11 cellular contexts compared by ENCODE assay signal in the genomic region with DNA sequence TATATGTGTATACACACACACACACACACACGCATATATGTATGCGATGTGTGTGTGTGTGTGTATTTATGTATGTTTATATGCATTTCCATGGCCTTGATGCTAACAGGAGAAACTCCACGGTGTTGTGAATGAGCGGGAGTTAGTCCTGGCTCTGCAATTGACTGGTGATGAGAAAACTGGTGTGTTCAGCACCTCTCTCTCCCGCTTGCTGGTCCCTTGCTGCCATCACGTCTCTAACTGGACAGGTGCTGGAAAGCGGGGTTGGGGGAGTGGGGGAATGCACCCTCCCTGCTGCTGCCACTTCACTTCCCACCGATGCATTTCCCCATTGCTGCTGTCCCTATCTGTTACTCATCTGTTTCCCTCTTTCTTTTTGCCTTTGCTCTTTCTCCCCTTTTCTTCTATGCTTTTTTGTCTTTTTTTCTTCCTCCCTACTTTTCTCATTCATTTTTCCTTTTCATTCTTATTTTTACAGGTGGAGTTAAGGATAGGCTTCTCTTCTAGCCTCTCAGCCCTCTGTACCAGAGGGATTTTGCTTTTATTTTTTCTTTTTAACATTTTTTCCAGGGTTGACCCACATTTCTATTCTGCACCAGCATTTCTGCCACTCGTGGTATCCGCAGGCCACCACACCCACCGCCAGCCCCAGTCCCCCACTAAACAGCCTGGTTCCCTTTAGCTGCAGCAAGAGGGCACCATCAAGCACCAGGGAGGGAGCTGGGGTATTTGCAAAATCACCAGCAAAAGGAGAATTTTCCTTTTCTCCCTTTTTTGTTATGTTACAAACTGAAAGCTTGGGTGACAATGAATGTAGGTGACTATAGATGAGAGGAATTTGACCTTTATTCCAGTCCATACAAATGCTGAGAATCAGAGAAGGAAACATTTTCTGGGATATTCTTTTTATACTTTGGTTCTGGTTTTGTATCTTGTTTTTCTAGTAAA.
A peak's percentile ranks its signal among the peaks of the same experiment; 100 is the strongest.
DNase-seq lines count a peak whose midpoint lies in the region; ATAC-seq and TF ChIP-seq lines count a peak whose summit lies in the region.
"Had no signal": no experiment of that assay in that cellular context is flagged by ENCODE, and none has a peak within 500 bp of the region (broad histone marks: within the 10 kb centered on the region; RNA-seq: fewer than 3 reads in every experiment).

No MANE protein-coding gene starts in this region.

- H3K4me1 ChIP-seq in H9 (ENCODE audit: insufficient read depth, low read length) (peaks cover 23% of the 10 kb centered on the region), adrenal gland (replicated peaks in 1 of 2) (peaks cover 46 to 71% of the 10 kb centered on the region in 2 donors), right cardiac atrium (ENCODE audit: control insufficient read depth, insufficient read depth, low read length) (peaks cover 19% of the 10 kb centered on the region), stomach (peaks cover 50 to 92% (median 70%) of the 10 kb centered on the region in 4 donors)

- no peak overlapping the region for H2BK20ac ChIP-seq in H9 (ENCODE audit: low read depth, low read length, poor library complexity, severe bottlenecking)

- peaks cover 71% of the 10 kb centered on the region in 2 experiments for H3K4me1 Mint-ChIP-seq in H9
- peaks cover 0 to 3% (median under 1%) of the 10 kb centered on the region in 4 donors for H3K4me1 Mint-ChIP-seq in naive thymus-derived CD8-positive, alpha-beta T cell
- H3K4me1 Mint-ChIP-seq: activated naive CD4-positive, alpha-beta T cell treated with anti-CD3 and anti-CD28 coated beads, Interleukin-2, amount 50 U/mL, for 24 hours had no signal

- H3K4me3 Mint-ChIP-seq in H9, result peak overlapping the region in 1 of 2 experiments; percentile 10; a peak in 3 of 5 replicates
- no peak overlapping the region for H3K4me3 Mint-ChIP-seq in naive thymus-derived CD8-positive, alpha-beta T cell
- H3K4me3 Mint-ChIP-seq: activated naive CD4-positive, alpha-beta T cell treated with anti-CD3 and anti-CD28 coated beads, Interleukin-2, amount 50 U/mL, for 24 hours had no signal

- no peaks in the 10 kb centered on the region for H3K79me2 ChIP-seq in H9 (ENCODE audit: insufficient read depth, low read length)

- no peaks in the 10 kb centered on the region for H3K79me1 ChIP-seq in H9 (ENCODE audit: insufficient read depth, low read depth, low read length, poor library complexity, severe bottlenecking)

- H3K36me3 ChIP-seq in adrenal gland (replicated peaks in 1 of 2) (peaks cover 0 to 4% of the 10 kb centered on the region in 2 donors), stomach (peaks cover 0 to 3% (median 0%) of the 10 kb centered on the region in 4 donors)

- no peaks in the 10 kb centered on the region for H3K9me3 ChIP-seq in H9 (ENCODE audit: control insufficient read depth, low read depth, low read length)
- no peaks in the 10 kb centered on the region for H3K9me3 ChIP-seq in adrenal gland (replicated peaks in 1 of 3)
- H3K9me3 ChIP-seq in right cardiac atrium (ENCODE audit: control insufficient read depth, low read length), result no peaks in the 10 kb centered on the region
- H3K9me3 ChIP-seq in stomach, result no peaks in the 10 kb centered on the region

- H3K36me3 Mint-ChIP-seq in H9 (ENCODE audit: insufficient read depth in 1 of 3, low read depth in 3 of 3), result peaks cover 0 to 4% (median under 1%) of the 10 kb centered on the region in 3 experiments; a peak in 4 of 7 replicates
- H3K36me3 Mint-ChIP-seq in naive thymus-derived CD8-positive, alpha-beta T cell, result peaks cover 0 to 19% (median 12%) of the 10 kb centered on the region in 3 donors

- H4K5ac ChIP-seq in H9 (ENCODE audit: insufficient read length, low read depth, low read length), result no peak overlapping the region

- H4K91ac ChIP-seq in H9 (ENCODE audit: insufficient read length, low read depth, low read length), result no peak overlapping the region

- H2BK15ac ChIP-seq in H9 (ENCODE audit: low read depth, low read length), result no peak overlapping the region

- H2BK12ac ChIP-seq in H9 (ENCODE audit: insufficient read length, low read depth, low read length), result no peak overlapping the region

- no peaks in the 10 kb centered on the region for H3K23me2 ChIP-seq in H9 (ENCODE audit: insufficient read length, low read depth, low read length, poor library complexity, severe bottlenecking)

- H3K27me3 Mint-ChIP-seq in H9 (ENCODE audit: low read depth), result no peaks in the 10 kb centered on the region
- no peaks in the 10 kb centered on the region for H3K27me3 Mint-ChIP-seq in naive thymus-derived CD8-positive, alpha-beta T cell
- H3K27me3 Mint-ChIP-seq: activated naive CD4-positive, alpha-beta T cell treated with anti-CD3 and anti-CD28 coated beads, Interleukin-2, amount 50 U/mL, for 24 hours had no signal

- no peaks in the 10 kb centered on the region for H3K27me3 ChIP-seq in H9 (ENCODE audit: insufficient read depth, low read length)
- H3K27me3 ChIP-seq in adrenal gland, result no peaks in the 10 kb centered on the region
- no peaks in the 10 kb centered on the region for H3K27me3 ChIP-seq in right cardiac atrium (ENCODE audit: control insufficient read depth, insufficient read depth)
- H3K27me3 ChIP-seq in stomach, result no peaks in the 10 kb centered on the region

- no CpG with 5 or more reads among the region's 11 CpGs for WGBS in H9 (ENCODE audit: extremely low coverage, insufficient read length, low lambda C conversion rate)
- 68 to 74% (median 71%) methylated on average over 11 of the region's 11 CpGs for WGBS in adrenal gland, 4 donors
- 57% methylated on average over 11 of the region's 11 CpGs for WGBS in right cardiac atrium
- 63 to 74% (median 69%) methylated on average over 11 of the region's 11 CpGs for WGBS in stomach, 5 donors

- TF ChIP-seq CTCF in H9 (conservative IDR thresholded peaks at IDR 0.05) (peak; percentile 56), adrenal gland (IDR thresholded peaks at IDR 0.05) (peak in 3 of 6 experiments; percentile 11 to 33 (median 14)), stomach (IDR thresholded peaks at IDR 0.05) (no peak)

- no peak overlapping the region for H2AFZ ChIP-seq in H9 (ENCODE audit: low read length)

- intact Hi-C loops in adrenal gland (cut with DNase I) (no loop called here), right cardiac atrium (cut with DNase I) (no loop called here), stomach (cut with DNase I; ENCODE audit: low total_unique reads) (no loop called here)

- no peak overlapping the region; the same call in 1 of the 2 replicates for H3K14ac ChIP-seq in H9 (ENCODE audit: insufficient read depth, low read length)

- no peak overlapping the region for H2AK5ac ChIP-seq in H9 (ENCODE audit: insufficient read length, low read length)

- no peaks in the 10 kb centered on the region for H3K9me3 Mint-ChIP-seq in H9
- no peaks in the 10 kb centered on the region for H3K9me3 Mint-ChIP-seq in naive thymus-derived CD8-positive, alpha-beta T cell
- H3K9me3 Mint-ChIP-seq: activated naive CD4-positive, alpha-beta T cell treated with anti-CD3 and anti-CD28 coated beads, Interleukin-2, amount 50 U/mL, for 24 hours had no signal

- no peak for ATAC-seq in right cardiac atrium
- no peak for ATAC-seq in HG03354 (IDR thresholded peaks at IDR 0.05; ENCODE audit: poor library complexity, severe bottlenecking, unreplicated experiment)
- no peak for ATAC-seq in naive thymus-derived CD8-positive, alpha-beta T cell
- ATAC-seq in HG02970 (IDR thresholded peaks at IDR 0.05; ENCODE audit: low FRiP score, unreplicated experiment), result no peak

- H3K4me2 ChIP-seq in H9 (ENCODE audit: insufficient read depth, insufficient read length, low read length), result no peak overlapping the region

- no peak overlapping the region for H3K27ac ChIP-seq in H9 (ENCODE audit: insufficient read length, low read depth, low read length)
- peak overlapping the region in 3 of 5 donors; percentile 7 to 63 (median 57) for H3K27ac ChIP-seq in adrenal gland
- peak overlapping the region; percentile 38 for H3K27ac ChIP-seq in right cardiac atrium (ENCODE audit: low read length)
- H3K27ac ChIP-seq in stomach, result peak overlapping the region in 4 of 5 donors; percentile 61 to 92 (median 68)
- H3K27ac ChIP-seq: SK-N-MC had no signal

- no peak overlapping the region for H3K4me3 ChIP-seq in adrenal gland
- H3K4me3 ChIP-seq in right cardiac atrium (ENCODE audit: low read length), result no peak overlapping the region
- H3K4me3 ChIP-seq in stomach, result no peak overlapping the region
- H3K4me3 ChIP-seq: SK-N-MC had no signal

- no peak overlapping the region for H3T11ph ChIP-seq in H9 (ENCODE audit: low read length)

- no peak overlapping the region for H3K9ac ChIP-seq in H9 (ENCODE audit: extremely low read depth, insufficient read length, low read length)

- no peak for TF ChIP-seq POLR2A in adrenal gland (IDR thresholded peaks at IDR 0.05)
- TF ChIP-seq POLR2A in stomach (IDR thresholded peaks at IDR 0.05), result no peak

- no peak overlapping the region for H4K8ac ChIP-seq in H9 (replicated peaks; ENCODE audit: insufficient read length, low read depth, low read length)

- H2BK120ac ChIP-seq in H9 (ENCODE audit: low read depth, low read length, poor library complexity, severe bottlenecking), result no peak overlapping the region

- H3K4ac ChIP-seq in H9 (ENCODE audit: low read depth, low read length), result no peak overlapping the region

- DNase-seq in H9 (no peak), adrenal gland (peak in 2 of 7 donors; percentile 27 to 52), right cardiac atrium (no peak), stomach (no peak), GM19240 (ENCODE audit: insufficient read length, low spot score) (no peak)
- DNase-seq in naive thymus-derived CD8-positive, alpha-beta T cell, result no peak
- DNase-seq: Karpas-422 had no signal

- no peaks in the 10 kb centered on the region for H4K20me1 ChIP-seq in H9 (ENCODE audit: control insufficient read depth, insufficient read depth, insufficient read length)

- peak overlapping the region; percentile 15 to 89 (median 47); a peak in 6 of 7 replicates for H3K27ac Mint-ChIP-seq in H9
- peak overlapping the region in 1 of 10 donors; percentile 61 for H3K27ac Mint-ChIP-seq in naive thymus-derived CD8-positive, alpha-beta T cell
- H3K27ac Mint-ChIP-seq: activated naive CD4-positive, alpha-beta T cell treated with anti-CD3 and anti-CD28 coated beads, Interleukin-2, amount 50 U/mL, for 24 hours had no signal

- H3K18ac ChIP-seq in H9 (ENCODE audit: insufficient read length, low read depth, low read length), result no peak overlapping the region

- no peak for TF ChIP-seq EP300 in stomach (IDR thresholded peaks at IDR 0.05)

- H2BK5ac ChIP-seq in H9 (ENCODE audit: insufficient read length, low read length), result no peak overlapping the region

- POLR2A ChIA-PET in naive thymus-derived CD8-positive, alpha-beta T cell (lab: Charles Lee), result no interaction called here

- no peak overlapping the region for H3K56ac ChIP-seq in H9 (ENCODE audit: insufficient read length, low read depth, low read length)

- no peak overlapping the region for H3K23ac ChIP-seq in H9 (ENCODE audit: insufficient read length, low read depth, low read length)
